12 cellular contexts compared by ENCODE assay signal in genomic region chr1:183514235-183514634, GRCh38.
"Had no signal": no experiment of that assay in that cellular context is flagged by ENCODE, and none has a peak within 500 bp of the region (broad histone marks: within the 10 kb centered on the region; RNA-seq: fewer than 3 reads in every experiment).

No MANE protein-coding gene starts in this region.

- DNase-seq: activated naive CD4-positive, alpha-beta T cell treated with anti-CD3 and anti-CD28 coated beads, Interleukin-2, amount 50 U/mL, for 16 hours; activated T-cell treated with anti-CD3 and anti-CD28 coated beads, Interleukin-2, amount 50 U/mL, for 1 hour; adrenal gland; esophagus squamous epithelium; foreskin melanocyte; heart left ventricle; islet precursor cell; left ventricle myocardium inferior; stimulated activated CD4-positive, alpha-beta T cell treated with anti-CD3 and anti-CD28 coated beads, Interleukin-4, amount 100 ng/mL, for 1 hour; stimulated activated CD8-positive, alpha-beta memory T cell treated with anti-CD3 and anti-CD28 coated beads, Interleukin-4, amount 100 ng/mL, for 48 hours had no signal

- H3K9me3 Mint-ChIP-seq: stimulated activated naive CD8-positive, alpha-beta T cell treated with anti-CD3 and anti-CD28 coated beads, Interleukin-15, Interleukin-2, amounts not matched to agents 100 ng/mL and 50 ng/mL, for 24 hours had no signal

- H3K9me3 ChIP-seq: esophagus squamous epithelium, heart left ventricle, left ventricle myocardium inferior had no signal

- H3K27ac ChIP-seq: adrenal gland, left ventricle myocardium inferior had no signal

- H3K4me3 ChIP-seq: adrenal gland, esophagus squamous epithelium, heart left ventricle, left ventricle myocardium inferior had no signal

- H3K27me3 ChIP-seq: adrenal gland, esophagus squamous epithelium, heart left ventricle had no signal

- ATAC-seq: heart left ventricle had no signal

- H3K27me3 Mint-ChIP-seq: stimulated activated naive CD8-positive, alpha-beta T cell treated with anti-CD3 and anti-CD28 coated beads, Interleukin-15, Interleukin-2, amounts not matched to agents 100 ng/mL and 50 ng/mL, for 24 hours had no signal

- H3K4me1 ChIP-seq: adrenal gland had no signal

- H3K27ac Mint-ChIP-seq: stimulated activated naive CD8-positive, alpha-beta T cell treated with anti-CD3 and anti-CD28 coated beads, Interleukin-15, Interleukin-2, amounts not matched to agents 100 ng/mL and 50 ng/mL, for 24 hours had no signal

- FAIRE-seq: endometrium had no signal

- H3K4me3 Mint-ChIP-seq: stimulated activated naive CD8-positive, alpha-beta T cell treated with anti-CD3 and anti-CD28 coated beads, Interleukin-15, Interleukin-2, amounts not matched to agents 100 ng/mL and 50 ng/mL, for 24 hours had no signal
